ENCODE assay signal across 15 cellular contexts in genomic region chr3:60809857-60810256, GRCh38.
DNase-seq lines count a peak whose midpoint lies in the region; ATAC-seq and TF ChIP-seq lines count a peak whose summit lies in the region.
"Had no signal": no experiment of that assay in that cellular context is flagged by ENCODE, and none has a peak within 500 bp of the region (broad histone marks: within the 10 kb centered on the region; RNA-seq: fewer than 3 reads in every experiment).

No MANE protein-coding gene starts in this region.

- POLR2A ChIA-PET in A673 (lab: Charles Lee; ENCODE audit: low non-redundant PET), result no interaction called here
- POLR2A ChIA-PET in RWPE1 (lab: Yijun Ruan, JAX; ENCODE audit: low non-redundant PET), result no interaction called here
- POLR2A ChIA-PET in GM10248 (lab: Yijun Ruan, JAX), result no interaction called here

- CTCF ChIA-PET in A673 (lab: Charles Lee) (no interaction called here), RWPE1 (lab: Yijun Ruan, JAX) (interaction anchor here (0.7 kb wide), 1 partner anchor 112 kb away, joined by 3 read pairs; no protein-coding TSS in a partner anchor), GM10248 (lab: Yijun Ruan, JAX) (interaction anchor here (0.7 to 1.5 kb wide), 3 partner anchors 14 to 28 kb away, joined by 3 to 5 read pairs (median 4); no protein-coding TSS in a partner anchor)

- no peaks in the 10 kb centered on the region for H3K9me3 ChIP-seq in A673 (ENCODE audit: low read depth, low read length, poor library complexity, severe bottlenecking)
- no peaks in the 10 kb centered on the region for H3K9me3 ChIP-seq in HAP-1
- H3K9me3 ChIP-seq: gastrocnemius medialis had no signal

- H3K27me3 ChIP-seq in A673 (replicated peaks; ENCODE audit: insufficient read depth, low read depth, low read length, poor library complexity), result no peaks in the 10 kb centered on the region
- no peaks in the 10 kb centered on the region for H3K27me3 ChIP-seq in HAP-1 (ENCODE audit: low read depth)
- H3K27me3 ChIP-seq: gastrocnemius medialis had no signal

- intact Hi-C loops in A673 (cut with micrococcal nuclease; ENCODE audit: unreplicated experiment), result no loop called here

- no TSS peak for BruUV-seq in A673 (replicated peaks; lab: Mats Ljungman, UMichigan)

- H3K4me3 ChIP-seq in A673 (ENCODE audit: low read depth, low read length, poor library complexity, severe bottlenecking) (no peak overlapping the region), HAP-1 (no peak overlapping the region), fibroblast of villous mesenchyme (ENCODE audit: low read depth, low read length) (no peak overlapping the region)
- H3K4me3 ChIP-seq: gastrocnemius medialis, GM12878 had no signal

- no peak for ATAC-seq in GM18505 (IDR thresholded peaks at IDR 0.05; ENCODE audit: unreplicated experiment)
- ATAC-seq: activated CD8-positive, alpha-beta T cell treated with anti-CD3 and anti-CD28 coated beads for 36 hours; gastrocnemius medialis; GM12878 had no signal

- no peak for TF ChIP-seq POLR2A in GM18505 (IDR thresholded peaks at IDR 0.05; ENCODE audit: borderline replicate concordance, extremely low read depth, insufficient read depth, insufficient read length)

- H3K36me3 ChIP-seq in A673 (ENCODE audit: insufficient read depth, low read length, poor library complexity, severe bottlenecking), result no peaks in the 10 kb centered on the region
- no peaks in the 10 kb centered on the region for H3K36me3 ChIP-seq in HAP-1 (replicated peaks)
- H3K36me3 ChIP-seq: gastrocnemius medialis had no signal

- no peaks in the 10 kb centered on the region for H3K4me1 ChIP-seq in A673 (ENCODE audit: insufficient read depth, low read length, poor library complexity, severe bottlenecking)
- H3K4me1 ChIP-seq in HAP-1, result peaks cover 7% of the 10 kb centered on the region
- H3K4me1 ChIP-seq: gastrocnemius medialis, parathyroid adenoma had no signal

- in situ Hi-C loops in HAP-1 (cut with MboI; ENCODE audit: low sequenced_read_pairs), result no loop called here

- DNase-seq in A673 (ENCODE audit: low spot score) (peak; percentile 4), HAP-1 (ENCODE audit: low spot score in 2 of 2) (peak; percentile 61 to 91), RWPE1 (ENCODE audit: low spot score) (peak; percentile 2), fibroblast of villous mesenchyme (ENCODE audit: low read depth) (peak; percentile 55), GM10248 (ENCODE audit: extremely low spot score) (no peak), mesenteric fat pad (ENCODE audit: low spot score) (no peak)
- DNase-seq in stimulated activated CD4-positive, alpha-beta T cell treated with anti-CD3 and anti-CD28 coated beads, Interleukin-4, amount 100 ng/mL, for 1 hour, result no peak
- DNase-seq: activated CD8-positive, alpha-beta T cell treated with anti-CD3 and anti-CD28 coated beads for 36 hours; activated effector memory CD4-positive, alpha-beta T cell treated with Interleukin-2 at 50 U/mL for 16 hours; gastrocnemius medialis; NCI-H1436 treated with DMSO at 0.1 percent for 48 hours; NCI-H774 had no signal

- H3K27ac ChIP-seq in A673 (ENCODE audit: low read depth, low read length, poor library complexity, severe bottlenecking), result no peak overlapping the region
- H3K27ac ChIP-seq in RWPE1, result no peak overlapping the region
- H3K27ac ChIP-seq: gastrocnemius medialis, parathyroid adenoma had no signal

- TF ChIP-seq CTCF in A673 (conservative IDR thresholded peaks at IDR 0.05; ENCODE audit: low read depth, low read length), result no peak
- no peak for TF ChIP-seq CTCF in RWPE1 (conservative IDR thresholded peaks at IDR 0.05; ENCODE audit: low read depth)
- no peak for TF ChIP-seq CTCF in fibroblast of villous mesenchyme (IDR thresholded peaks at IDR 0.05; ENCODE audit: insufficient read depth, low read depth, low read length)
- TF ChIP-seq CTCF in GM10248 (IDR thresholded peaks at IDR 0.05; ENCODE audit: control extremely low read depth, extremely low read depth, low read depth, missing control alignments), result no peak

Comparison
In these comparisons a context has a peak if more than half of its experiments do, and no peak if none do; other contexts are left out.
1. DNase-seq: peak in A673 (single experiment), HAP-1 (2 of 2), RWPE1 (single experiment) and fibroblast of villous mesenchyme (single experiment); none in GM10248 (single experiment), mesenteric fat pad (single experiment) and stimulated activated CD4-positive, alpha-beta T cell treated with anti-CD3 and anti-CD28 coated beads, Interleukin-4, amount 100 ng/mL, for 1 hour (single experiment).